17 cellular contexts compared by ENCODE assay signal in the genomic region with DNA sequence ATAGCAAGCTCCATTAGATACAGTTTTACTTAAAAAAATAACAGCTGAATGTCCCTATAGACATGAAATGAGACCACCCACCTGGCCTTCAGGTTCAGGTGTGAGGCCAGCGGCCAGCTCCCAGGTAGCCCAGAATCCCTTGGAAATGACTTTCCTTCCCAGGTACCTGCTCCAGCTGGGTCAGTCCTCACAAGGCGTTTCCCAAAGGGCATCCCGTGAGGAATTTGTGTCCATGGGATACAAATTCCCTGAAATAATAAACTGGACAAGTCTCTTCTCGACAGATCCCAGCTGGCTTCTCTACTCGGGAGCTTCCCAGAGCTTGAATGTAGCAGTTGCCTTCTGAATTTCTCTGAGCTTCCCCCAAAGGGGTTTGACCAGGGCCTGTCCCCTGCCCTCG.
DNase-seq lines count a peak whose midpoint lies in the region; ATAC-seq and TF ChIP-seq lines count a peak whose summit lies in the region.
"Had no signal": no experiment of that assay in that cellular context is flagged by ENCODE, and none has a peak within 500 bp of the region (broad histone marks: within the 10 kb centered on the region; RNA-seq: fewer than 3 reads in every experiment).

No MANE protein-coding gene starts in this region.

- peak overlapping the region in 4 of 8 donors; percentile 68 to 79 (median 74) for H3K27ac Mint-ChIP-seq in CD8-positive, alpha-beta memory T cell
- H3K27ac Mint-ChIP-seq: dendritic cell treated with granulocyte-macrophage colony-stimulating factor and Interleukin-4, amounts not matched to agents 40 ng/mL and 50 ng/mL, for 4 days; stimulated activated naive CD8-positive, alpha-beta T cell treated with anti-CD3 and anti-CD28 coated beads, Interleukin-15, amount 100 ng/mL, for 72 hours had no signal

- H3K9me3 ChIP-seq in left ventricle myocardium inferior (replicated peaks), result no peaks in the 10 kb centered on the region
- no peaks in the 10 kb centered on the region for H3K9me3 ChIP-seq in osteoblast (ENCODE audit: low read depth, low read length)
- no peaks in the 10 kb centered on the region for H3K9me3 ChIP-seq in vagina
- H3K9me3 ChIP-seq in CD8-positive, alpha-beta memory T cell (ENCODE audit: low read length), result no peaks in the 10 kb centered on the region
- H3K9me3 ChIP-seq: body of pancreas, heart left ventricle had no signal

- H2AFZ ChIP-seq in osteoblast (ENCODE audit: low read length), result no peak overlapping the region
- H2AFZ ChIP-seq: parathyroid adenoma had no signal

- TF ChIP-seq CTCF in left ventricle myocardium inferior (IDR thresholded peaks at IDR 0.05; ENCODE audit: borderline replicate concordance), result no peak
- no peak for TF ChIP-seq CTCF in fibroblast of villous mesenchyme (IDR thresholded peaks at IDR 0.05; ENCODE audit: insufficient read depth, low read depth, low read length)
- TF ChIP-seq CTCF in osteoblast (IDR thresholded peaks at IDR 0.05; ENCODE audit: extremely low read depth, low read depth, low read length), result no peak
- no peak for TF ChIP-seq CTCF in vagina (IDR thresholded peaks at IDR 0.05)
- TF ChIP-seq CTCF in GM10266 (IDR thresholded peaks at IDR 0.05; ENCODE audit: control insufficient read depth, insufficient read depth, low read depth, missing control alignments), result no peak

- CTCF ChIA-PET in CD8-positive, alpha-beta memory T cell (lab: Charles Lee), result interaction anchor here (4.5 kb wide), 1 partner anchor 26 kb away, joined by 27 read pairs; no protein-coding TSS in a partner anchor

- H3K4me2 ChIP-seq in osteoblast (ENCODE audit: insufficient read depth, low read length), result no peak overlapping the region

- peaks cover 7% of the 10 kb centered on the region for H3K79me2 ChIP-seq in osteoblast (ENCODE audit: insufficient read depth, low read length)

- H3K4me1 Mint-ChIP-seq in CD8-positive, alpha-beta memory T cell, result peaks cover 60 to 78% (median 71%) of the 10 kb centered on the region in 3 donors

- no peak overlapping the region for H3K4me3 ChIP-seq in left ventricle myocardium inferior
- no peak overlapping the region for H3K4me3 ChIP-seq in fibroblast of villous mesenchyme (ENCODE audit: low read depth, low read length)
- no peak overlapping the region for H3K4me3 ChIP-seq in osteoblast (ENCODE audit: insufficient read depth, low read length)
- no peak overlapping the region for H3K4me3 ChIP-seq in vagina
- no peak overlapping the region for H3K4me3 ChIP-seq in CD8-positive, alpha-beta memory T cell (ENCODE audit: low read length)
- H3K4me3 ChIP-seq: body of pancreas, heart left ventricle had no signal

- ATAC-seq in Right ventricle myocardium superior (ENCODE audit: poor library complexity), result no peak
- ATAC-seq: body of pancreas; heart left ventricle; stimulated activated naive CD8-positive, alpha-beta T cell treated with anti-CD3 and anti-CD28 coated beads, Interleukin-15, amount 100 ng/mL, for 72 hours had no signal

- H3K36me3 ChIP-seq in left ventricle myocardium inferior (no peaks in the 10 kb centered on the region), osteoblast (ENCODE audit: insufficient read depth, low read length) (no peaks in the 10 kb centered on the region), vagina (no peaks in the 10 kb centered on the region)
- H3K36me3 ChIP-seq in CD8-positive, alpha-beta memory T cell (ENCODE audit: insufficient read depth, low read length), result no peaks in the 10 kb centered on the region
- H3K36me3 ChIP-seq: heart left ventricle had no signal

- POLR2A ChIA-PET in CD8-positive, alpha-beta memory T cell (lab: Charles Lee), result no interaction called here

- H3K27me3 ChIP-seq in left ventricle myocardium inferior (ENCODE audit: low read depth), result no peaks in the 10 kb centered on the region
- H3K27me3 ChIP-seq in osteoblast (ENCODE audit: insufficient read depth, low read length), result no peaks in the 10 kb centered on the region
- H3K27me3 ChIP-seq in vagina, result no peaks in the 10 kb centered on the region
- H3K27me3 ChIP-seq in CD8-positive, alpha-beta memory T cell (ENCODE audit: insufficient read depth, low read length, poor library complexity, severe bottlenecking), result no peaks in the 10 kb centered on the region
- H3K27me3 ChIP-seq: body of pancreas, heart left ventricle had no signal

- intact Hi-C loops in left ventricle myocardium inferior (cut with micrococcal nuclease), result no loop called here
- intact Hi-C loops in Right ventricle myocardium superior (cut with DNase I), result no loop called here
- intact Hi-C loops in vagina (cut with DNase I), result no loop called here

- H3K4me1 ChIP-seq in left ventricle myocardium inferior (peaks cover 97% of the 10 kb centered on the region), osteoblast (ENCODE audit: insufficient read depth, low read length) (peaks cover 13% of the 10 kb centered on the region), vagina (peaks cover 71% of the 10 kb centered on the region)
- H3K4me1 ChIP-seq in CD8-positive, alpha-beta memory T cell (ENCODE audit: insufficient read depth, low read length), result peaks cover 79% of the 10 kb centered on the region
- H3K4me1 ChIP-seq: parathyroid adenoma had no signal

- no peaks in the 10 kb centered on the region for H3K9me3 Mint-ChIP-seq in CD8-positive, alpha-beta memory T cell
- H3K9me3 Mint-ChIP-seq: activated naive CD4-positive, alpha-beta T cell treated with anti-CD3 and anti-CD28 coated beads, Interleukin-2, amount 10 ng/mL, durations not matched to agents 7 days and 5 days; dendritic cell treated with granulocyte-macrophage colony-stimulating factor and Interleukin-4, amounts not matched to agents 40 ng/mL and 50 ng/mL, for 4 days; stimulated activated naive CD8-positive, alpha-beta T cell treated with anti-CD3 and anti-CD28 coated beads, Interleukin-15, amount 100 ng/mL, for 72 hours had no signal

- no peak for TF ChIP-seq POLR2A in vagina (IDR thresholded peaks at IDR 0.05)

- peaks cover 0 to 3% (median 0%) of the 10 kb centered on the region in 3 donors for H3K36me3 Mint-ChIP-seq in CD8-positive, alpha-beta memory T cell

- peak overlapping the region; percentile 84 for H3K27ac ChIP-seq in left ventricle myocardium inferior (replicated peaks)
- H3K27ac ChIP-seq in osteoblast (ENCODE audit: low read depth, low read length), result no peak overlapping the region
- H3K27ac ChIP-seq in vagina, result peak overlapping the region; percentile 13
- no peak overlapping the region for H3K27ac ChIP-seq in CD8-positive, alpha-beta memory T cell (ENCODE audit: low read depth, low read length)
- H3K27ac ChIP-seq: body of pancreas, parathyroid adenoma had no signal

- H3K4me3 Mint-ChIP-seq in CD8-positive, alpha-beta memory T cell, result no peak overlapping the region
- H3K4me3 Mint-ChIP-seq: activated naive CD4-positive, alpha-beta T cell treated with anti-CD3 and anti-CD28 coated beads, Interleukin-2, amount 10 ng/mL, durations not matched to agents 7 days and 5 days; dendritic cell treated with granulocyte-macrophage colony-stimulating factor and Interleukin-4, amounts not matched to agents 40 ng/mL and 50 ng/mL, for 4 days had no signal

- no peaks in the 10 kb centered on the region for H4K20me1 ChIP-seq in osteoblast (ENCODE audit: insufficient read depth, low read length)

- DNase-seq in left ventricle myocardium inferior, result no peak
- no peak for DNase-seq in Right ventricle myocardium superior
- DNase-seq in fibroblast of villous mesenchyme (ENCODE audit: low read depth), result peak; percentile 66
- DNase-seq in osteoblast (ENCODE audit: insufficient read length, low spot score, missing footprints), result peak; percentile 32
- no peak for DNase-seq in vagina (ENCODE audit: extremely low spot score in 2 of 2)
- no peak for DNase-seq in CD8-positive, alpha-beta memory T cell
- DNase-seq in GM10266 (ENCODE audit: extremely low spot score), result no peak
- DNase-seq in NCI-H524 (lab: John Stamatoyannopoulos, UW), result no peak
- DNase-seq: activated CD4-positive, CD25-positive, alpha-beta regulatory T cell treated with anti-CD3 and anti-CD28 coated beads, Interleukin-2, amount 50 U/mL, for 72 hours; activated naive CD4-positive, alpha-beta T cell treated with anti-CD3 and anti-CD28 coated beads, Interleukin-2, amount 10 ng/mL, durations not matched to agents 7 days and 5 days; erythroblast; stimulated activated CD4-positive, alpha-beta T cell treated with anti-CD3 and anti-CD28 coated beads, Interleukin-15, amount 100 ng/mL, for 24 hours; stimulated activated naive CD8-positive, alpha-beta T cell treated with anti-CD3 and anti-CD28 coated beads, Interleukin-15, amount 100 ng/mL, for 72 hours had no signal

- H3K27me3 Mint-ChIP-seq in CD8-positive, alpha-beta memory T cell, result peaks cover 0 to 1% of the 10 kb centered on the region in 2 donors
- H3K27me3 Mint-ChIP-seq: dendritic cell treated with granulocyte-macrophage colony-stimulating factor and Interleukin-4, amounts not matched to agents 40 ng/mL and 50 ng/mL, for 4 days had no signal

Comparison
In these comparisons a context has a peak if more than half of its experiments do, and no peak if none do; other contexts are left out.
1. DNase-seq: peak in fibroblast of villous mesenchyme (single experiment) and osteoblast (single experiment); none in left ventricle myocardium inferior (single experiment), Right ventricle myocardium superior (single experiment), vagina (0 of 2), CD8-positive, alpha-beta memory T cell (0 of 5), GM10266 (single experiment) and NCI-H524 (0 of 2).
2. H3K27ac ChIP-seq: peak in left ventricle myocardium inferior (single experiment) and vagina (single experiment); none in osteoblast (single experiment) and CD8-positive, alpha-beta memory T cell (single experiment).